1 cellular context compared by ENCODE assay signal in genomic region chr12:54294152-54294913, GRCh38.
TF ChIP-seq lines count a peak whose summit lies in the region.

No MANE protein-coding gene starts in this region.

TF ChIP-seq in HepG2, 621 proteins besides CTCF, POLR2A, EP300 and RAD21 (continued from another document and continues in another):
- TF ChIP-seq PAXIP1 (CRISPR knock-in tag; conservative IDR thresholded peaks at IDR 0.05) (peak; percentile 90), ZNF770 (CRISPR knock-in tag; IDR thresholded peaks at IDR 0.05) (peak; percentile 19; the same call in 1 of the 2 replicates), SUZ12 (IDR thresholded peaks at IDR 0.05; ENCODE audit: low read depth, low read length) (no peak), YY1 (IDR thresholded peaks at IDR 0.05; ENCODE audit: insufficient read depth, insufficient replicate concordance, low read depth, low read length) (peak; percentile 61), ZNF543 (CRISPR knock-in tag; IDR thresholded peaks at IDR 0.05) (0 out of 2 replicates have a peak, but pooled peaks have one; percentile 33), CENPX (CRISPR knock-in tag; IDR thresholded peaks at IDR 0.05) (no peak), CC2D1A (CRISPR knock-in tag; IDR thresholded peaks at IDR 0.05) (no peak), THAP9 (CRISPR knock-in tag; IDR thresholded peaks at IDR 0.05; ENCODE audit: borderline replicate concordance) (no peak; the same call in 1 of the 2 replicates), ZNF530 (CRISPR knock-in tag; IDR thresholded peaks at IDR 0.05; ENCODE audit: low read depth) (no peak), ZNF468 (CRISPR knock-in tag; IDR thresholded peaks at IDR 0.05) (no peak), ZNF782 (CRISPR knock-in tag; IDR thresholded peaks at IDR 0.05; ENCODE audit: borderline replicate concordance) (no peak), ARNT (IDR thresholded peaks at IDR 0.05) (no peak), SMC3 (IDR thresholded peaks at IDR 0.05; ENCODE audit: low read length) (peak; percentile 94), FOXJ3 (CRISPR knock-in tag; IDR thresholded peaks at IDR 0.05; ENCODE audit: borderline replicate concordance) (no peak; the same call in 1 of the 2 replicates), ZNF326 (CRISPR knock-in tag; IDR thresholded peaks at IDR 0.05; ENCODE audit: borderline replicate concordance) (no peak), POGK (CRISPR knock-in tag; conservative IDR thresholded peaks at IDR 0.05) (0 out of 2 replicates have a peak, but pooled peaks have one; percentile 71), GPBP1L1 (CRISPR knock-in tag; IDR thresholded peaks at IDR 0.05) (no peak), ZNF264 (CRISPR knock-in tag; IDR thresholded peaks at IDR 0.05) (no peak), PBX2 (CRISPR knock-in tag; IDR thresholded peaks at IDR 0.05) (no peak), TBX3 (IDR thresholded peaks at IDR 0.05; ENCODE audit: borderline replicate concordance) (no peak), NR2F6 (IDR thresholded peaks at IDR 0.05) (peak; percentile 100), NR2F6 (CRISPR knock-in tag; IDR thresholded peaks at IDR 0.05) (peak; percentile 100), ZNF331 (CRISPR knock-in tag; IDR thresholded peaks at IDR 0.05) (no peak), TMF1 (CRISPR knock-in tag; IDR thresholded peaks at IDR 0.05; ENCODE audit: low read depth) (no peak), ATF6 (CRISPR knock-in tag; conservative IDR thresholded peaks at IDR 0.05) (0 out of 2 replicates have a peak, but pooled peaks have one; percentile 49), PAX8 (CRISPR knock-in tag; IDR thresholded peaks at IDR 0.05; ENCODE audit: borderline replicate concordance) (no peak), ZNF3 (CRISPR knock-in tag; IDR thresholded peaks at IDR 0.05) (no peak), SMAD9 (CRISPR knock-in tag; IDR thresholded peaks at IDR 0.05) (no peak), ZNF788 (CRISPR knock-in tag; IDR thresholded peaks at IDR 0.05; ENCODE audit: borderline replicate concordance) (peak; percentile 62; the same call in 1 of the 2 replicates), TBL1XR1 (IDR thresholded peaks at IDR 0.05; ENCODE audit: borderline replicate concordance, low read length, partially characterized antibody) (peak; percentile 80), HBP1 (CRISPR knock-in tag; IDR thresholded peaks at IDR 0.05; ENCODE audit: low read depth) (no peak), ZNF780A (CRISPR knock-in tag; IDR thresholded peaks at IDR 0.05) (no peak), ZNF296 (CRISPR knock-in tag; conservative IDR thresholded peaks at IDR 0.05) (no peak), SALL1 (CRISPR knock-in tag; IDR thresholded peaks at IDR 0.05) (peak; percentile 67; the same call in 1 of the 2 replicates), ASH2L (IDR thresholded peaks at IDR 0.05; ENCODE audit: insufficient read length, low read depth, low read length) (peak; percentile 75), PRDM15 (CRISPR knock-in tag; IDR thresholded peaks at IDR 0.05) (no peak), ZNF891 (CRISPR knock-in tag; IDR thresholded peaks at IDR 0.05) (no peak), CREB1 (IDR thresholded peaks at IDR 0.05) (no peak), CREB1 (CRISPR knock-in tag; IDR thresholded peaks at IDR 0.05) (no peak), ERF (CRISPR knock-in tag; IDR thresholded peaks at IDR 0.05) (peak; percentile 61), ZNF414 (CRISPR knock-in tag; IDR thresholded peaks at IDR 0.05) (no peak), SMARCE1 (IDR thresholded peaks at IDR 0.05; ENCODE audit: borderline replicate concordance) (no peak)
